ENCODE assay signal across 21 cellular contexts in genomic region chr13:112857914-112858490, GRCh38.
"Had no signal": no experiment of that assay in that cellular context is flagged by ENCODE, and none has a peak within 500 bp of the region (broad histone marks: within the 10 kb centered on the region; RNA-seq: fewer than 3 reads in every experiment).

No MANE protein-coding gene starts in this region.

- H3K4me3 ChIP-seq: dorsolateral prefrontal cortex, esophagus muscularis mucosa, mucosa of descending colon, sigmoid colon, skin epidermis, stomach, vagina had no signal

- H3K27me3 Mint-ChIP-seq: naive thymus-derived CD8-positive, alpha-beta T cell; type B pancreatic cell had no signal

- DNase-seq: central memory CD4-positive, alpha-beta T cell; cortex of kidney; effector CD8-positive, alpha-beta T cell; immature natural killer cell; left cardiac atrium; left ventricle myocardium superior; sigmoid colon; stimulated activated CD4-positive, alpha-beta T cell treated with anti-CD3 and anti-CD28 coated beads, Interleukin-12 subunit alpha, Interleukin-12 subunit beta, amount 100 ng/mL, for 4 hours; stimulated activated naive CD4-positive, alpha-beta T cell; stomach; substantia nigra had no signal

- H3K4me1 ChIP-seq: esophagus muscularis mucosa, sigmoid colon, stomach, vagina had no signal

- H3K4me3 Mint-ChIP-seq: immature natural killer cell; naive thymus-derived CD8-positive, alpha-beta T cell; type B pancreatic cell had no signal

- H3K27me3 ChIP-seq: dorsolateral prefrontal cortex, esophagus muscularis mucosa, sigmoid colon, stomach, vagina had no signal

- H3K4me1 Mint-ChIP-seq: immature natural killer cell; naive thymus-derived CD8-positive, alpha-beta T cell had no signal

- ATAC-seq: left cardiac atrium; left ventricle myocardium superior; mucosa of descending colon; naive thymus-derived CD8-positive, alpha-beta T cell had no signal

- H3K9me3 Mint-ChIP-seq: immature natural killer cell; naive thymus-derived CD8-positive, alpha-beta T cell; type B pancreatic cell had no signal

- H3K27ac ChIP-seq: epithelial cell of prostate, esophagus muscularis mucosa, sigmoid colon, skin epidermis, stomach, vagina had no signal

- FAIRE-seq: endometrium, keratinocyte had no signal

- H3K9me3 ChIP-seq: esophagus muscularis mucosa, mucosa of descending colon, sigmoid colon, stomach, vagina had no signal
